ENCODE assay signal across 8 cellular contexts in the genomic region with DNA sequence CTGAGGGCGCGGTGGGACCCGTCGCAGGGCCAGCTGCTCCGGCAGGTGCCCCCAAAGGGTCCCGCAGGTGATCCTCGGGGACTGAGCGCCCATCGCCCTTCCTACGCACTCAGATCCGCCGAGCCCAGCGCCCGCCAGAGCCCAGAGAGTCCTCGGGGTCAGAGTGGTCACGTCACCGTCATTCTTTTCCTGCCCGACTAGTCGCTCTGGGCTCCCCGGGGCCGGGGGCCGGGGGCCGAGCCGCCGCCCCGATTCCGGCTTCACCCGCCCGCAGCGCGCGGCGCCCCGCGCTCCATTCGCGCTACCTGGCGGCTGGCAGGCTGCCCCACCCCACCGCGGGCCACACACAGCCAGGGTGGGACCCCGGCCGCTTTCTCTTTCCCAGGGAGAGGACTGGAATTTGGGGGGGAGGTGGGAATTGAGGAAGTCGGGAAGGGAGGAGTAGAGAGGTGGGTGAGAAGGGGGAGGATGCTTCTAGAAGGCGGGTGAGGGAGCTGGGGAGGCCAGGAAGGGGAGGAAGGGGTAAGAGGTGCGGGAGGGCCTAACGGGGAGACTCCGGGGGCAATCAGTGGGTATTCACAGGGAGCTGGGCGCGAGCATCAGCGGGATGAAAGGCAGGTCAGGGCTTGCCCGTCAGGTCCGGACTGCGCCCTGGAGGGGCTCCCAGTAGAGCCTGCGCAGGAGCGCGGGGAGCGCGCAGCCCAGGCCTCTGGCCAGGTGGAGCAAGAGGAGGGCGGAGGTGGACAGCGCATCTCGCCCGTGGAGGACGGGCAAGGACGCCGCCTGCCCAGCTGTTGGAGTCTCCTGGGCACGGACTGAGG. TPM values are rescaled to one million over a fixed set of nuclear protein-coding genes. Genes with fewer than 3 reads are reported as not detected.
DNase-seq lines count a peak whose midpoint lies in the region; ATAC-seq, FAIRE-seq and TF ChIP-seq lines count a peak whose summit lies in the region.

No MANE protein-coding gene starts in this region.

- no peak for ATAC-seq in GM19467 (IDR thresholded peaks at IDR 0.05; ENCODE audit: unreplicated experiment)

- no peaks in the 10 kb centered on the region for H3K36me3 ChIP-seq in neutrophil

- CTCF ChIA-PET in activated CD4-positive, alpha-beta memory T cell treated with anti-CD3 and anti-CD28 coated beads for 36 hours (lab: Charles Lee), result interaction anchor here (0.9 to 2.9 kb wide), 8 partner anchors 9 to 201 kb away, joined by 3 to 24 read pairs (median 4); partner anchors contain the start of gene EPHB3
- CTCF ChIA-PET in GM10248 (lab: Yijun Ruan, JAX), result interaction anchor here (1.1 to 6.1 kb wide), 3 partner anchors 11 to 15 kb away, joined by 3 to 38 read pairs (median 4); no protein-coding TSS in a partner anchor

- TF ChIP-seq POLR2A in H54 (IDR thresholded peaks at IDR 0.05; ENCODE audit: low read depth, low read length), result no peak

- DNase-seq in T-helper 1 cell (no peak), fibroblast of villous mesenchyme (ENCODE audit: low read depth) (no peak), GM10248 (ENCODE audit: extremely low spot score) (no peak), H54 (ENCODE audit: insufficient read length, low spot score) (no peak)
- DNase-seq in activated CD4-positive, alpha-beta memory T cell treated with anti-CD3 and anti-CD28 coated beads for 36 hours, result peak; percentile 31

- H3K27me3 ChIP-seq in neutrophil, result peaks cover 79% of the 10 kb centered on the region

- peak overlapping the region; percentile 88 for H3K4me3 Mint-ChIP-seq in T-helper 1 cell treated with Interleukin-12 subunit alpha and Interleukin-12 subunit beta and Interleukin-4 antibody, amounts not matched to agents 30 μg/mL and 1 μg/mL, for 36 hours
- H3K4me3 Mint-ChIP-seq in activated CD4-positive, alpha-beta memory T cell treated with anti-CD3 and anti-CD28 coated beads for 36 hours, result peak overlapping the region; percentile 81

- H3K36me3 Mint-ChIP-seq in T-helper 1 cell treated with Interleukin-12 subunit alpha and Interleukin-12 subunit beta and Interleukin-4 antibody, amounts not matched to agents 30 μg/mL and 1 μg/mL, for 36 hours (ENCODE audit: low read depth), result peaks cover 2% of the 10 kb centered on the region
- H3K36me3 Mint-ChIP-seq in activated CD4-positive, alpha-beta memory T cell treated with anti-CD3 and anti-CD28 coated beads for 36 hours, result no peaks in the 10 kb centered on the region

- peaks cover 10 to 13% of the 10 kb centered on the region in 2 experiments for H3K4me1 ChIP-seq in neutrophil (ENCODE audit: control insufficient read depth in 1 of 2, insufficient read depth in 1 of 2, low read depth in 1 of 2, low read length in 1 of 2)

- H3K27ac ChIP-seq in neutrophil, result no peak overlapping the region

- H3K4me1 Mint-ChIP-seq in T-helper 1 cell treated with Interleukin-12 subunit alpha and Interleukin-12 subunit beta and Interleukin-4 antibody, amounts not matched to agents 30 μg/mL and 1 μg/mL, for 36 hours (ENCODE audit: low read depth), result peaks cover 18% of the 10 kb centered on the region
- peaks cover 18% of the 10 kb centered on the region for H3K4me1 Mint-ChIP-seq in activated CD4-positive, alpha-beta memory T cell treated with anti-CD3 and anti-CD28 coated beads for 36 hours (ENCODE audit: low read depth)

- peaks cover 46% of the 10 kb centered on the region for H3K27me3 Mint-ChIP-seq in T-helper 1 cell treated with Interleukin-12 subunit alpha and Interleukin-12 subunit beta and Interleukin-4 antibody, amounts not matched to agents 30 μg/mL and 1 μg/mL, for 36 hours (ENCODE audit: low read depth)
- H3K27me3 Mint-ChIP-seq in activated CD4-positive, alpha-beta memory T cell treated with anti-CD3 and anti-CD28 coated beads for 36 hours, result peaks cover 23% of the 10 kb centered on the region

- intact Hi-C loops in activated CD4-positive, alpha-beta memory T cell treated with anti-CD3 and anti-CD28 coated beads for 36 hours (cut with micrococcal nuclease), result loop anchor here (2.0 kb wide), 1 partner anchor 163 kb away; no protein-coding TSS in a partner anchor

- no peaks in the 10 kb centered on the region for H3K9me3 ChIP-seq in neutrophil

- H3K4me3 ChIP-seq in fibroblast of villous mesenchyme (ENCODE audit: low read depth, low read length) (peak overlapping the region; percentile 33), neutrophil (ENCODE audit: low read depth in 1 of 2, low read length in 1 of 2) (peak overlapping the region; percentile 46 to 56)

- FAIRE-seq in H54 (lab: Jason Lieb, UNC), result no peak

- TF ChIP-seq CTCF in fibroblast of villous mesenchyme (IDR thresholded peaks at IDR 0.05; ENCODE audit: insufficient read depth, low read depth, low read length), result no peak
- TF ChIP-seq CTCF in neutrophil (IDR thresholded peaks at IDR 0.05), result no peak
- no peak for TF ChIP-seq CTCF in GM10248 (IDR thresholded peaks at IDR 0.05; ENCODE audit: control extremely low read depth, extremely low read depth, low read depth, missing control alignments)

- POLR2A ChIA-PET in activated CD4-positive, alpha-beta memory T cell treated with anti-CD3 and anti-CD28 coated beads for 36 hours (lab: Charles Lee), result interaction anchor here (0.9 kb wide), 1 partner anchor 12 kb away, joined by 3 read pairs; no protein-coding TSS in a partner anchor
- POLR2A ChIA-PET in GM10248 (lab: Yijun Ruan, JAX), result no interaction called here

- H3K9me3 Mint-ChIP-seq in T-helper 1 cell treated with Interleukin-12 subunit alpha and Interleukin-12 subunit beta and Interleukin-4 antibody, amounts not matched to agents 30 μg/mL and 1 μg/mL, for 36 hours, result no peaks in the 10 kb centered on the region
- H3K9me3 Mint-ChIP-seq in activated CD4-positive, alpha-beta memory T cell treated with anti-CD3 and anti-CD28 coated beads for 36 hours, result no peaks in the 10 kb centered on the region

- peak overlapping the region; percentile 84 for H3K27ac Mint-ChIP-seq in T-helper 1 cell treated with Interleukin-12 subunit alpha and Interleukin-12 subunit beta and Interleukin-4 antibody, amounts not matched to agents 30 μg/mL and 1 μg/mL, for 36 hours
- peak overlapping the region; percentile 28 for H3K27ac Mint-ChIP-seq in activated CD4-positive, alpha-beta memory T cell treated with anti-CD3 and anti-CD28 coated beads for 36 hours

RNA-seq across cellular contexts. Expression of gene EPHB3, which starts 36.0 kb away (rescaled TPM):
- total RNA-seq in activated CD4-positive, alpha-beta memory T cell treated with anti-CD3 and anti-CD28 coated beads for 36 hours, result under 1 TPM in 1 of 2 experiments, not detected in 1; 0.07 TPM
- 2.2 and 3.5 TPM in 2 replicates for total RNA-seq in fibroblast of villous mesenchyme
